Comparison of ENCODE assay signal across 1 cellular context in genomic region chr3:112974178-112974517, GRCh38.
TF ChIP-seq lines count a peak whose summit lies in the region.

No MANE protein-coding gene starts in this region.

TF ChIP-seq in GM12878, 131 proteins besides CTCF, POLR2A, EP300 and RAD21:
- TF ChIP-seq GATAD2B (conservative IDR thresholded peaks at IDR 0.05; ENCODE audit: low read depth) (no peak), GABPA (IDR thresholded peaks at IDR 0.05; ENCODE audit: low read depth) (no peak; the same call in 1 of the 2 replicates), ASH2L (IDR thresholded peaks at IDR 0.05; ENCODE audit: borderline replicate concordance, low read depth) (no peak), MEF2B (IDR thresholded peaks at IDR 0.05; ENCODE audit: partially characterized antibody, poor library complexity, severe bottlenecking) (no peak), ZBTB33 (IDR thresholded peaks at IDR 0.05) (no peak), NFYA (IDR thresholded peaks at IDR 0.05; ENCODE audit: borderline replicate concordance, low read depth, low read length) (no peak), CHD4 (IDR thresholded peaks at IDR 0.05) (no peak), NFXL1 (IDR thresholded peaks at IDR 0.05; ENCODE audit: borderline replicate concordance) (no peak), KLF5 (IDR thresholded peaks at IDR 0.05; ENCODE audit: partially characterized antibody) (no peak)
